9 cellular contexts compared by ENCODE assay signal in genomic region chr16:3065069-3065741, GRCh38. TPM values are rescaled to one million over a fixed set of nuclear protein-coding genes. Genes with fewer than 3 reads are reported as not detected.
DNase-seq lines count a peak whose midpoint lies in the region; ATAC-seq and TF ChIP-seq lines count a peak whose summit lies in the region.
"Had no signal": no experiment of that assay in that cellular context is flagged by ENCODE, and none has a peak within 500 bp of the region (broad histone marks: within the 10 kb centered on the region; RNA-seq: fewer than 3 reads in every experiment).

A gene with protein sequence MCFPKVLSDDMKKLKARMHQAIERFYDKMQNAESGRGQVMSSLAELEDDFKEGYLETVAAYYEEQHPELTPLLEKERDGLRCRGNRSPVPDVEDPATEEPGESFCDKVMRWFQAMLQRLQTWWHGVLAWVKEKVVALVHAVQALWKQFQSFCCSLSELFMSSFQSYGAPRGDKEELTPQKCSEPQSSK (plus strand): TSS chr16:3065640. CDS start chr16:3065812, 172 bp downstream.

- DNase-seq in GM13977 (ENCODE audit: low spot score) = peak; percentile 69
- peak in 4 of 5 experiments; percentile 52 to 90 (median 60) for DNase-seq in T-helper 2 cell
- DNase-seq in MCF 10A (ENCODE audit: unreplicated experiment) = peak; percentile 67
- DNase-seq in memory B cell (ENCODE audit: low spot score in 2 of 2) = no peak
- DNase-seq in stimulated activated naive CD4-positive, alpha-beta T cell (lab: John Stamatoyannopoulos, UW) = peak; percentile 42 to 66 (median 57)
- no peak for DNase-seq in glutamatergic neuron
- DNase-seq: activated B cell treated with CpG ODN at 0.5 μM for 24 hours had no signal

- CTCF ChIA-PET in MCF 10A (lab: Yijun Ruan, JAX) = interaction anchor here (0.6 to 1.4 kb wide), 2 partner anchors 11 to 64 kb away, joined by 4 read pairs; no protein-coding TSS in a partner anchor

- H3K9me3 Mint-ChIP-seq in MCF 10A (ENCODE audit: unreplicated experiment) (no peaks in the 10 kb centered on the region), memory B cell (no peaks in the 10 kb centered on the region), glutamatergic neuron (ENCODE audit: unreplicated experiment) (peaks cover 5% of the 10 kb centered on the region)
- H3K9me3 Mint-ChIP-seq: activated B cell treated with CpG ODN at 0.5 μM for 24 hours had no signal

- intact Hi-C loops in MCF 10A (cut with micrococcal nuclease) = no loop called here

- no peak for TF ChIP-seq CTCF in GM13977 (IDR thresholded peaks at IDR 0.05; ENCODE audit: extremely low read depth, insufficient read depth, missing control alignments)
- no peak for TF ChIP-seq CTCF in MCF 10A (IDR thresholded peaks at IDR 0.05; ENCODE audit: unreplicated experiment)
- no peak for TF ChIP-seq CTCF in glutamatergic neuron (IDR thresholded peaks at IDR 0.05; ENCODE audit: partially characterized antibody, unreplicated experiment)

- peak within 1 kb of the TSS; percentile 93 for H3K27ac Mint-ChIP-seq in MCF 10A (ENCODE audit: low read depth, unreplicated experiment)
- H3K27ac Mint-ChIP-seq in memory B cell = peak within 1 kb of the TSS; percentile 38
- H3K27ac Mint-ChIP-seq in glutamatergic neuron (ENCODE audit: unreplicated experiment) = no peak within 1 kb of the TSS
- H3K27ac Mint-ChIP-seq: activated B cell treated with CpG ODN at 0.5 μM for 24 hours had no signal

- BruUV-seq in MCF 10A (replicated peaks; lab: Mats Ljungman, UMichigan) = TSS peak; percentile 49

- POLR2A ChIA-PET in MCF 10A (lab: Yijun Ruan, JAX) = interaction anchor here (0.6 to 1.3 kb wide), 3 partner anchors 30 to 98 kb away, joined by 3 to 5 read pairs (median 3); partner anchors contain the start of gene ZNF213

- ATAC-seq in memory B cell (ENCODE audit: low read depth) (peak; percentile 42), GM18868 (IDR thresholded peaks at IDR 0.05; ENCODE audit: unreplicated experiment) (no peak), HG03095 (IDR thresholded peaks at IDR 0.05; ENCODE audit: unreplicated experiment) (no peak)

- no peaks in the 10 kb centered on the region for H3K27me3 Mint-ChIP-seq in MCF 10A (ENCODE audit: insufficient read depth, unreplicated experiment)
- H3K27me3 Mint-ChIP-seq in memory B cell = peaks cover 1% of the 10 kb centered on the region
- H3K27me3 Mint-ChIP-seq in glutamatergic neuron (ENCODE audit: unreplicated experiment) = peaks cover 1% of the 10 kb centered on the region
- H3K27me3 Mint-ChIP-seq: activated B cell treated with CpG ODN at 0.5 μM for 24 hours had no signal

- H3K4me3 Mint-ChIP-seq in MCF 10A (ENCODE audit: unreplicated experiment) (peak within 1 kb of the TSS; percentile 64), memory B cell (no peak within 1 kb of the TSS), glutamatergic neuron (ENCODE audit: unreplicated experiment) (no peak within 1 kb of the TSS)
- H3K4me3 Mint-ChIP-seq: activated B cell treated with CpG ODN at 0.5 μM for 24 hours had no signal

- no peaks in the 10 kb centered on the region for H3K36me3 Mint-ChIP-seq in MCF 10A (ENCODE audit: insufficient read depth, unreplicated experiment)
- no peaks in the 10 kb centered on the region for H3K36me3 Mint-ChIP-seq in memory B cell
- H3K36me3 Mint-ChIP-seq in glutamatergic neuron (ENCODE audit: unreplicated experiment) = no peaks in the 10 kb centered on the region

- in situ Hi-C loops in GM13977 (cut with MboI; ENCODE audit: low pct_unique_long_range_greater_than_20kb, low sequenced_read_pairs, unreplicated experiment) = loop anchor here (10.0 kb wide), 1 partner anchor 100 kb away; no protein-coding TSS in a partner anchor

- H3K4me1 Mint-ChIP-seq in MCF 10A (ENCODE audit: insufficient read depth, unreplicated experiment) (peaks cover 11% of the 10 kb centered on the region), memory B cell (no peaks in the 10 kb centered on the region), glutamatergic neuron (ENCODE audit: low read depth, unreplicated experiment) (no peaks in the 10 kb centered on the region)

RNA-seq across cellular contexts. Expression of the gene that starts here (rescaled TPM):
- 24.0 and 29.8 TPM in 2 replicates for total RNA-seq in MCF 10A (2022)
- total RNA-seq in glutamatergic neuron (ENCODE audit: unreplicated experiment) = 1.3 TPM

Comparison
In these comparisons a context has a peak if more than half of its experiments do, and no peak if none do; other contexts are left out.
1. RNA of the gene that starts here (total RNA-seq): 24.0 to 29.8 TPM in MCF 10A; 1.3 TPM in glutamatergic neuron (single experiment); every median in the first group is over 10 times any median in the second.
2. DNase-seq: peak in GM13977 (single experiment), T-helper 2 cell (4 of 5), MCF 10A (single experiment) and stimulated activated naive CD4-positive, alpha-beta T cell (6 of 6); none in memory B cell (0 of 2) and glutamatergic neuron (single experiment).